13 cellular contexts compared by ENCODE assay signal in the genomic region with DNA sequence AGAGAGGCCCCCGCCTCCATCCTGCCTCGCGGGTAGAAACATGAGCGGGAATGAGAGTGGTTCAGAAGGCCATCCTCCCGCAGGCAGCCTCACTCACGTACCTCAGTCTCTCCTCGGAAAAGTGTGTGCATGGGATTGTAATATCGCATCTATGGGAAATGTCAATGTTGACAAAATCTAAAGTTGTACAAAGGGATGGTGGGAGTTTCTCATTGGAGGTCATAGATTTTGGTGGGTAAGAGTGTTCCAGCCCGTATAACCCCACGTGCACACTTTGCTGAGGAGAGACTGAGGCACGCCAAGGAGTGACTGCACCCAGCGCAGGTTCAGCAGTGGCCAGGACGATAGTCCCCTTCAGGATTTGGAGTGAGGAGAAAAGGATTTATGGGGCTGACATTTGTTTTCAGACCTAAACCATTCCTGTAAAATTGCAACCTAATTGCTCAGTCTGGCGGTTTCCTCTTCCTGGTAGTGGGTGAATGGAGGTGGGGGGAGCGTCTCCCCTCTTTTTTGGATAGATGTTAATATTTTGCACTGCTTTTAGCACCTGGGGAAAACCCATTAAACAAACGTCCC. TPM values are rescaled to one million over a fixed set of nuclear protein-coding genes. Genes with fewer than 3 reads are reported as not detected.
A peak's percentile ranks its signal among the peaks of the same experiment; 100 is the strongest.
DNase-seq lines count a peak whose midpoint lies in the region; ATAC-seq and TF ChIP-seq lines count a peak whose summit lies in the region.
"Had no signal": no experiment of that assay in that cellular context is flagged by ENCODE, and none has a peak within 500 bp of the region (broad histone marks: within the 10 kb centered on the region; RNA-seq: fewer than 3 reads in every experiment).

No MANE protein-coding gene starts in this region.

- 76% methylated on average over 16 of the region's 16 CpGs for WGBS in smooth muscle cell (ENCODE audit: low lambda C conversion rate)

- H3K9me3 Mint-ChIP-seq in activated T-cell treated with anti-CD3 and anti-CD28 coated beads, Interleukin-2, amount 50 U/mL, for 24 hours = no peaks in the 10 kb centered on the region
- no peaks in the 10 kb centered on the region for H3K9me3 Mint-ChIP-seq in central memory CD8-positive, alpha-beta T cell
- H3K9me3 Mint-ChIP-seq: endodermal cell had no signal

- peak overlapping the region; percentile 79 for H3K27ac Mint-ChIP-seq in activated T-cell treated with anti-CD3 and anti-CD28 coated beads, Interleukin-2, amount 50 U/mL, for 24 hours
- no peak overlapping the region for H3K27ac Mint-ChIP-seq in central memory CD8-positive, alpha-beta T cell (ENCODE audit: low read depth)
- H3K27ac Mint-ChIP-seq: endodermal cell had no signal

- TF ChIP-seq CTCF in OCI-LY1 (IDR thresholded peaks at IDR 0.05; ENCODE audit: low read length) = no peak
- no peak for TF ChIP-seq CTCF in smooth muscle cell (IDR thresholded peaks at IDR 0.05; ENCODE audit: borderline replicate concordance, insufficient read depth, poor library complexity, severe bottlenecking)

- no peaks in the 10 kb centered on the region for H3K27me3 ChIP-seq in OCI-LY1 (ENCODE audit: insufficient read depth, low read length)
- H3K27me3 ChIP-seq in smooth muscle cell (ENCODE audit: low read depth) = no peaks in the 10 kb centered on the region
- H3K27me3 ChIP-seq: brain microvascular endothelial cell had no signal

- peak overlapping the region; percentile 51 for H3K4me3 Mint-ChIP-seq in activated T-cell treated with anti-CD3 and anti-CD28 coated beads, Interleukin-2, amount 50 U/mL, for 24 hours
- H3K4me3 Mint-ChIP-seq in central memory CD8-positive, alpha-beta T cell = peak overlapping the region; percentile 6
- H3K4me3 Mint-ChIP-seq: endodermal cell had no signal

- peaks cover 38% of the 10 kb centered on the region for H3K79me2 ChIP-seq in OCI-LY1 (ENCODE audit: insufficient read depth, low read length)
- peaks cover 87% of the 10 kb centered on the region for H3K79me2 ChIP-seq in smooth muscle cell (ENCODE audit: low read depth)

- H3F3A ChIP-seq in OCI-LY1 (ENCODE audit: insufficient read depth, low read length) = peaks cover 20% of the 10 kb centered on the region
- peaks cover 5% of the 10 kb centered on the region for H3F3A ChIP-seq in smooth muscle cell (ENCODE audit: low read depth)

- no peaks in the 10 kb centered on the region for H3K27me3 Mint-ChIP-seq in activated T-cell treated with anti-CD3 and anti-CD28 coated beads, Interleukin-2, amount 50 U/mL, for 24 hours
- no peaks in the 10 kb centered on the region for H3K27me3 Mint-ChIP-seq in central memory CD8-positive, alpha-beta T cell

- H3K36me3 ChIP-seq in OCI-LY1 (ENCODE audit: insufficient read depth, low read length) (no peaks in the 10 kb centered on the region), smooth muscle cell (ENCODE audit: low read depth) (no peaks in the 10 kb centered on the region)
- H3K36me3 ChIP-seq: brain microvascular endothelial cell had no signal

- H3K9ac ChIP-seq in OCI-LY1 (ENCODE audit: low read length) (peak overlapping the region; percentile 68; the same call in 1 of the 2 replicates), smooth muscle cell (ENCODE audit: low read depth) (no peak overlapping the region)

- H3K4me1 ChIP-seq in OCI-LY1 (ENCODE audit: insufficient read depth, low read length, severe bottlenecking) = peaks cover 100% of the 10 kb centered on the region
- H3K4me1 ChIP-seq in smooth muscle cell (ENCODE audit: low read depth) = peaks cover 36% of the 10 kb centered on the region

- H3K9me2 ChIP-seq in OCI-LY1 (ENCODE audit: low read depth, low read length) = no peaks in the 10 kb centered on the region

- H2AFZ ChIP-seq in OCI-LY1 (ENCODE audit: low read length) = no peak overlapping the region
- H2AFZ ChIP-seq in smooth muscle cell (ENCODE audit: low read depth) = no peak overlapping the region

- H3K27ac ChIP-seq in OCI-LY1 (ENCODE audit: low read depth, low read length, poor library complexity, severe bottlenecking) (peak overlapping the region; percentile 99), smooth muscle cell (ENCODE audit: low read depth) (no peak overlapping the region)
- H3K27ac ChIP-seq: brain microvascular endothelial cell had no signal

- H3K4me3 ChIP-seq in OCI-LY1 (ENCODE audit: low read depth, low read length, poor library complexity, severe bottlenecking) = no peak overlapping the region
- no peak overlapping the region for H3K4me3 ChIP-seq in smooth muscle cell
- H3K4me3 ChIP-seq: mucosa of descending colon had no signal

- peak overlapping the region; percentile 3; the same call in 1 of the 2 replicates for H3K4me2 ChIP-seq in OCI-LY1 (ENCODE audit: low read length)
- H3K4me2 ChIP-seq in smooth muscle cell = peak overlapping the region; percentile 29

- H3K9me3 ChIP-seq in OCI-LY1 (ENCODE audit: low read length) (no peaks in the 10 kb centered on the region), smooth muscle cell (replicated peaks; ENCODE audit: low read depth) (no peaks in the 10 kb centered on the region)
- H3K9me3 ChIP-seq: mucosa of descending colon had no signal

- H4K20me1 ChIP-seq in OCI-LY1 (ENCODE audit: insufficient read depth, low read length) = no peaks in the 10 kb centered on the region
- peaks cover 97% of the 10 kb centered on the region for H4K20me1 ChIP-seq in smooth muscle cell (ENCODE audit: low read depth)

- peaks cover 35% of the 10 kb centered on the region for H3K36me3 Mint-ChIP-seq in activated T-cell treated with anti-CD3 and anti-CD28 coated beads, Interleukin-2, amount 50 U/mL, for 24 hours (ENCODE audit: low read depth)
- peaks cover 2% of the 10 kb centered on the region for H3K36me3 Mint-ChIP-seq in central memory CD8-positive, alpha-beta T cell (ENCODE audit: insufficient read depth)

- H3K4me1 Mint-ChIP-seq in activated T-cell treated with anti-CD3 and anti-CD28 coated beads, Interleukin-2, amount 50 U/mL, for 24 hours (ENCODE audit: low read depth) = peaks cover 79% of the 10 kb centered on the region
- H3K4me1 Mint-ChIP-seq in central memory CD8-positive, alpha-beta T cell = peaks cover 70% of the 10 kb centered on the region

- no peak for ATAC-seq in central memory CD8-positive, alpha-beta T cell (replicated peaks; ENCODE audit: extremely low read depth, poor library complexity, severe bottlenecking)
- no peak for ATAC-seq in HG02885 (IDR thresholded peaks at IDR 0.05; ENCODE audit: poor library complexity, unreplicated experiment)
- no peak for ATAC-seq in GM21528 (IDR thresholded peaks at IDR 0.05; ENCODE audit: low FRiP score, unreplicated experiment)
- ATAC-seq: Right ventricle myocardium inferior had no signal

- no peak for DNase-seq in activated T-cell treated with anti-CD3 and anti-CD28 coated beads, Interleukin-2, amount 50 U/mL, for 24 hours
- DNase-seq in activated T-cell treated with anti-CD3 and anti-CD28 coated beads, Interleukin-2, amount 50 U/mL, for 1 hour = no peak
- no peak for DNase-seq in central memory CD8-positive, alpha-beta T cell (ENCODE audit: low spot score in 2 of 2)
- no peak for DNase-seq in smooth muscle cell (lab: John Stamatoyannopoulos, UW; ENCODE audit: unreplicated experiment)
- no peak for DNase-seq in NCI-H2107 treated with DMSO at 0.1 percent for 48 hours (lab: John Stamatoyannopoulos, UW; ENCODE audit: unreplicated experiment)
- DNase-seq: brain microvascular endothelial cell, mucosa of descending colon, NCI-H1694 had no signal

RNA-seq across cellular contexts. Expression of gene GALNT2, which starts 59.6 kb away (rescaled TPM):
- 76.4 and 91.0 TPM in 2 replicates for total RNA-seq in smooth muscle cell
- polyA plus RNA-seq in smooth muscle cell = 152 and 162 TPM in 2 replicates
